ENCODE assay signal across 21 cellular contexts in genomic region chr2:138112536-138112935, GRCh38.
DNase-seq lines count a peak whose midpoint lies in the region; ATAC-seq, FAIRE-seq and TF ChIP-seq lines count a peak whose summit lies in the region.
"Had no signal": no experiment of that assay in that cellular context is flagged by ENCODE, and none has a peak within 500 bp of the region (broad histone marks: within the 10 kb centered on the region; RNA-seq: fewer than 3 reads in every experiment).

No MANE protein-coding gene starts in this region.

- no peaks in the 10 kb centered on the region for H3K9me3 Mint-ChIP-seq in glutamatergic neuron (ENCODE audit: unreplicated experiment)

- H3K27ac ChIP-seq in fibroblast of lung (ENCODE audit: insufficient read depth, low read length) (no peak overlapping the region), HepG2 (ENCODE audit: extremely low read length, insufficient read depth, low read length) (no peak overlapping the region), Karpas-422 (ENCODE audit: low read length) (no peak overlapping the region)

- no peak overlapping the region for H3K4me3 Mint-ChIP-seq in glutamatergic neuron (ENCODE audit: unreplicated experiment)
- H3K4me3 Mint-ChIP-seq: CD4-positive, alpha-beta memory T cell had no signal

- H4K20me1 ChIP-seq in fibroblast of lung (ENCODE audit: control insufficient read depth, extremely low read depth, insufficient read depth, low read length), result no peaks in the 10 kb centered on the region
- H4K20me1 ChIP-seq in HepG2 (ENCODE audit: insufficient read depth, low read length), result no peaks in the 10 kb centered on the region
- no peaks in the 10 kb centered on the region for H4K20me1 ChIP-seq in Karpas-422 (ENCODE audit: insufficient read depth, low read depth, low read length)

- DNase-seq in MG63, result peak; percentile 42
- DNase-seq in astrocyte of the hippocampus (ENCODE audit: low read depth, low spot score), result peak; percentile 37
- peak; percentile 22 to 64 for DNase-seq in fibroblast of lung (ENCODE audit: low read depth in 2 of 2)
- no peak for DNase-seq in HepG2 (ENCODE audit: low spot score)
- DNase-seq in Karpas-422, result no peak
- no peak for DNase-seq in D341Med (ENCODE audit: low spot score)
- no peak for DNase-seq in glutamatergic neuron
- DNase-seq: BE2C; CD4-positive, alpha-beta memory T cell; DND-41; GDM1; Kasumi-1; NCI-H1436 treated with DMSO at 0.1 percent for 48 hours; NCI-H2081 treated with DMSO at 0.1 percent for 48 hours; NCI-H345; NCI-H748 treated with DMSO at 0.1 percent for 48 hours; SHP77 had no signal

- H3K4me2 ChIP-seq in fibroblast of lung (ENCODE audit: extremely low read depth, insufficient read depth, low read length) (no peak overlapping the region), HepG2 (ENCODE audit: low read depth, low read length) (no peak overlapping the region), Karpas-422 (ENCODE audit: low read depth, low read length, poor library complexity, severe bottlenecking) (no peak overlapping the region)

- H3K4me1 ChIP-seq in fibroblast of lung (ENCODE audit: control insufficient read depth, extremely low read depth, insufficient read depth, low read length) (no peaks in the 10 kb centered on the region), HepG2 (ENCODE audit: insufficient read depth, low read length) (peaks cover 47% of the 10 kb centered on the region), Karpas-422 (ENCODE audit: low read length) (no peaks in the 10 kb centered on the region)
- H3K4me1 ChIP-seq: BE2C had no signal

- no TSS peak for BruUV-seq in HepG2 (replicated peaks; lab: Mats Ljungman, UMichigan)

- no peak overlapping the region for H3K27ac Mint-ChIP-seq in glutamatergic neuron (ENCODE audit: unreplicated experiment)
- H3K27ac Mint-ChIP-seq: CD4-positive, alpha-beta memory T cell had no signal

- CTCF ChIA-PET in HepG2 (lab: Yijun Ruan, JAX; ENCODE audit: low intra/inter-chr PET ratio, low total read pairs), result no interaction called here

- H3K9me3 ChIP-seq in MG63 (peaks cover 13% of the 10 kb centered on the region), fibroblast of lung (ENCODE audit: control insufficient read depth, insufficient read depth, low read depth, low read length) (no peaks in the 10 kb centered on the region), HepG2 (ENCODE audit: low read length) (peaks cover 5% of the 10 kb centered on the region; the same call in 1 of the 2 replicates), Karpas-422 (ENCODE audit: low read length) (no peaks in the 10 kb centered on the region)
- H3K9me3 ChIP-seq: BE2C had no signal

- H3K36me3 ChIP-seq in MG63, result no peaks in the 10 kb centered on the region
- H3K36me3 ChIP-seq in fibroblast of lung (ENCODE audit: control insufficient read depth, insufficient read depth, low read length), result no peaks in the 10 kb centered on the region
- H3K36me3 ChIP-seq in HepG2 (replicated peaks in 1 of 2; ENCODE audit: control insufficient read depth in 1 of 2, insufficient read depth in 2 of 2, low read length in 2 of 2), result no peaks in the 10 kb centered on the region
- H3K36me3 ChIP-seq in Karpas-422 (ENCODE audit: insufficient read depth, low read length), result no peaks in the 10 kb centered on the region
- H3K36me3 ChIP-seq: BE2C had no signal

- TF ChIP-seq POLR2A in HepG2 (IDR thresholded peaks at IDR 0.05; ENCODE audit: insufficient read depth in 1 of 2, low read depth in 2 of 2, low read length in 2 of 2), result no peak

- no peaks in the 10 kb centered on the region for H3K4me1 Mint-ChIP-seq in glutamatergic neuron (ENCODE audit: low read depth, unreplicated experiment)
- H3K4me1 Mint-ChIP-seq: CD4-positive, alpha-beta memory T cell had no signal

- in situ Hi-C loops in HepG2 (cut with HindIII; ENCODE audit: extremely low pct_ligation_motif_present, low pct_unique_long_range_greater_than_20kb), result no loop called here

- H3K9ac ChIP-seq in fibroblast of lung (ENCODE audit: insufficient read depth, low read length) (no peak overlapping the region), HepG2 (ENCODE audit: insufficient read depth, low read depth, low read length) (no peak overlapping the region), Karpas-422 (ENCODE audit: low read length) (no peak overlapping the region)

- TF ChIP-seq EP300 in HepG2 (IDR thresholded peaks at IDR 0.05; ENCODE audit: low read depth in 2 of 2, low read length in 2 of 2), result no peak
- TF ChIP-seq EP300 in HepG2 (CRISPR knock-in tag; IDR thresholded peaks at IDR 0.05; ENCODE audit: borderline replicate concordance), result no peak

- no peaks in the 10 kb centered on the region for H3K9me2 ChIP-seq in Karpas-422 (replicated peaks; ENCODE audit: insufficient read depth, low read length)

- 94% methylated on average over 1 of the region's 1 CpG for WGBS in HepG2 (ENCODE audit: low lambda C conversion rate)

- no peaks in the 10 kb centered on the region for H3K36me3 Mint-ChIP-seq in glutamatergic neuron (ENCODE audit: unreplicated experiment)
- H3K36me3 Mint-ChIP-seq: CD4-positive, alpha-beta memory T cell had no signal

- intact Hi-C loops in HepG2 (cut with micrococcal nuclease; ENCODE audit: unreplicated experiment), result no loop called here

- TF ChIP-seq CTCF in fibroblast of lung (conservative IDR thresholded peaks at IDR 0.05 in 1 of 2, IDR thresholded peaks at IDR 0.05 in 1 of 2; ENCODE audit: low read depth in 1 of 2, low read length in 2 of 2) (no peak), HepG2 (CRISPR knock-in tag; IDR thresholded peaks at IDR 0.05) (no peak), glutamatergic neuron (IDR thresholded peaks at IDR 0.05; ENCODE audit: partially characterized antibody, unreplicated experiment) (no peak)

- H2AFZ ChIP-seq in fibroblast of lung (ENCODE audit: low read length), result no peak overlapping the region
- H2AFZ ChIP-seq in HepG2 (ENCODE audit: low read length), result no peak overlapping the region
- H2AFZ ChIP-seq in Karpas-422 (ENCODE audit: low read length), result no peak overlapping the region

- peaks cover 1% of the 10 kb centered on the region for H3K27me3 Mint-ChIP-seq in glutamatergic neuron (ENCODE audit: unreplicated experiment)
- H3K27me3 Mint-ChIP-seq: CD4-positive, alpha-beta memory T cell had no signal

- POLR2A ChIA-PET in HepG2 (lab: Yijun Ruan, JAX), result no interaction called here

- no peak for ATAC-seq in HepG2
- ATAC-seq in HG02571 (IDR thresholded peaks at IDR 0.05; ENCODE audit: unreplicated experiment), result no peak
- ATAC-seq: Panc1 had no signal

- H3K27me3 ChIP-seq in MG63 (no peaks in the 10 kb centered on the region), fibroblast of lung (ENCODE audit: control insufficient read depth, insufficient read depth, low read length) (no peaks in the 10 kb centered on the region), HepG2 (ENCODE audit: control insufficient read depth in 1 of 2, insufficient read depth in 2 of 2, low read length in 2 of 2) (no peaks in the 10 kb centered on the region), Karpas-422 (ENCODE audit: low read length) (no peaks in the 10 kb centered on the region)
- H3K27me3 ChIP-seq: BE2C had no signal

- H3K79me2 ChIP-seq in fibroblast of lung (ENCODE audit: control insufficient read depth, insufficient read depth, low read length) (no peaks in the 10 kb centered on the region), HepG2 (ENCODE audit: insufficient read depth, low read length) (no peaks in the 10 kb centered on the region), Karpas-422 (ENCODE audit: low read length) (no peaks in the 10 kb centered on the region)

- no peak for FAIRE-seq in HepG2 (lab: Jason Lieb, UNC)
- FAIRE-seq: GM12892, H54 had no signal

- no peak for TF ChIP-seq RAD21 in HepG2 (CRISPR knock-in tag; IDR thresholded peaks at IDR 0.05)

- no peak overlapping the region for H3K4me3 ChIP-seq in MG63
- H3K4me3 ChIP-seq in fibroblast of lung (replicated peaks in 1 of 4; ENCODE audit: control extremely low read depth in 1 of 4, insufficient read depth in 1 of 4, low read depth in 3 of 4, low read length in 4 of 4), result no peak overlapping the region
- no peak overlapping the region for H3K4me3 ChIP-seq in HepG2 (replicated peaks in 1 of 3; ENCODE audit: insufficient read depth in 1 of 3, low read depth in 2 of 3, low read length in 3 of 3)
- H3K4me3 ChIP-seq in Karpas-422 (ENCODE audit: low read length), result no peak overlapping the region

TF ChIP-seq in HepG2, 621 proteins besides CTCF, POLR2A, EP300 and RAD21:
- TF ChIP-seq KLF9 (CRISPR knock-in tag; IDR thresholded peaks at IDR 0.05; ENCODE audit: low read depth), result no peak
- TF ChIP-seq MAFF (IDR thresholded peaks at IDR 0.05; ENCODE audit: low read depth, low read length), result peak; percentile 24; the same call in 1 of the 2 replicates
- TF ChIP-seq, protein P1, sequence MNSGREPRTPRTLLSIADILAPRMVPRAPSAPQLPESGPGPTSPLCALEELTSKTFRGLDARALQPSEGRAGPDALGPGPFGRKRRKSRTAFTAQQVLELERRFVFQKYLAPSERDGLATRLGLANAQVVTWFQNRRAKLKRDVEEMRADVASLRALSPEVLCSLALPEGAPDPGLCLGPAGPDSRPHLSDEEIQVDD (CRISPR knock-in tag; IDR thresholded peaks at IDR 0.05; ENCODE audit: borderline replicate concordance), result no peak
- TF ChIP-seq CSRNP1 (CRISPR knock-in tag; IDR thresholded peaks at IDR 0.05), result no peak
- TF ChIP-seq CCDC6 (CRISPR knock-in tag; IDR thresholded peaks at IDR 0.05), result no peak
- peak; percentile 25 to 40; a peak in 3 of 4 replicates for TF ChIP-seq MAFK (conservative IDR thresholded peaks at IDR 0.05 in 1 of 2, IDR thresholded peaks at IDR 0.05 in 1 of 2; ENCODE audit: low read length in 2 of 2)

Comparison
In these comparisons a context has a peak if more than half of its experiments do, and no peak if none do; other contexts are left out.
1. DNase-seq: peak in MG63 (single experiment), astrocyte of the hippocampus (single experiment) and fibroblast of lung (2 of 2); none in HepG2 (single experiment), Karpas-422 (single experiment), D341Med (single experiment) and glutamatergic neuron (single experiment).